Comparison of ENCODE assay signal across 20 cellular contexts in genomic region chr11:21105196-21105917, GRCh38.
"Had no signal": no experiment of that assay in that cellular context is flagged by ENCODE, and none has a peak within 500 bp of the region (broad histone marks: within the 10 kb centered on the region; RNA-seq: fewer than 3 reads in every experiment).

No MANE protein-coding gene starts in this region.

- H3K36me3 Mint-ChIP-seq: mesothelial cell of epicardium; stimulated activated effector memory CD8-positive, alpha-beta T cell treated with anti-CD3 and anti-CD28 coated beads, Interleukin-12 subunit alpha, Interleukin-12 subunit beta, amount 100 ng/mL, for 72 hours had no signal

- ATAC-seq: activated CD4-positive, alpha-beta T cell treated with anti-CD3 and anti-CD28 coated beads for 36 hours; activated naive CD4-positive, alpha-beta T cell treated with anti-CD3 and anti-CD28 coated beads, Interleukin-2, amount 50 U/mL, for 72 hours; left lobe of liver; natural killer cell treated with Interleukin-12 subunit alpha and Interleukin-12 subunit beta and Interleukin-15 and Interleukin-18, amount 100 ng/mL, for 72 hours; pancreas; stimulated activated effector memory CD8-positive, alpha-beta T cell treated with anti-CD3 and anti-CD28 coated beads, Interleukin-12 subunit alpha, Interleukin-12 subunit beta, amount 100 ng/mL, for 72 hours had no signal

- H3K4me1 ChIP-seq: esophagus squamous epithelium, pancreas, sigmoid colon, stomach, upper lobe of left lung had no signal

- FAIRE-seq: bronchial epithelial cell, kidney, pancreas had no signal

- H3K4me3 ChIP-seq: esophagus squamous epithelium, lung, pancreas, sigmoid colon, stomach, upper lobe of left lung had no signal

- DNase-seq: activated CD4-positive, alpha-beta T cell treated with anti-CD3 and anti-CD28 coated beads for 36 hours; activated CD4-positive, alpha-beta T cell treated with anti-CD3 and anti-CD28 coated beads, Interleukin-2, amount 50 U/mL, for 48 hours; activated gamma-delta T cell; cerebellar nuclear complex; cortex of kidney; esophagus squamous epithelium; kidney; pancreas; sigmoid colon; stimulated activated CD4-positive, alpha-beta T cell treated with anti-CD3 and anti-CD28 coated beads, Interleukin-4, amount 100 ng/mL, for 24 hours; stomach; upper lobe of left lung had no signal

- H3K4me3 Mint-ChIP-seq: activated CD4-positive, alpha-beta T cell treated with anti-CD3 and anti-CD28 coated beads for 36 hours; mesothelial cell of epicardium; natural killer cell treated with Interleukin-12 subunit alpha and Interleukin-12 subunit beta and Interleukin-15 and Interleukin-18, amount 100 ng/mL, for 72 hours; stimulated activated effector memory CD8-positive, alpha-beta T cell treated with anti-CD3 and anti-CD28 coated beads, Interleukin-12 subunit alpha, Interleukin-12 subunit beta, amount 100 ng/mL, for 72 hours had no signal

- H3K4me1 Mint-ChIP-seq: activated CD4-positive, alpha-beta T cell treated with anti-CD3 and anti-CD28 coated beads for 36 hours; mesothelial cell of epicardium; stimulated activated effector memory CD8-positive, alpha-beta T cell treated with anti-CD3 and anti-CD28 coated beads, Interleukin-12 subunit alpha, Interleukin-12 subunit beta, amount 100 ng/mL, for 72 hours had no signal

- H3K27me3 Mint-ChIP-seq: activated CD4-positive, alpha-beta T cell treated with anti-CD3 and anti-CD28 coated beads for 36 hours; natural killer cell treated with Interleukin-12 subunit alpha and Interleukin-12 subunit beta and Interleukin-15 and Interleukin-18, amount 100 ng/mL, for 72 hours had no signal

- H3K27me3 ChIP-seq: esophagus squamous epithelium, neutrophil, pancreas, sigmoid colon, stomach, upper lobe of left lung had no signal

- H3K9me3 ChIP-seq: neutrophil, pancreas, sigmoid colon, upper lobe of left lung had no signal

- H3K36me3 ChIP-seq: esophagus squamous epithelium, neutrophil, pancreas, sigmoid colon, stomach, upper lobe of left lung had no signal

- H3K27ac ChIP-seq: esophagus squamous epithelium, neutrophil, pancreas, sigmoid colon, stomach, upper lobe of left lung had no signal

- H3K27ac Mint-ChIP-seq: activated CD4-positive, alpha-beta T cell treated with anti-CD3 and anti-CD28 coated beads for 36 hours; activated naive CD4-positive, alpha-beta T cell treated with anti-CD3 and anti-CD28 coated beads, Interleukin-2, amount 50 U/mL, for 72 hours; mesothelial cell of epicardium; natural killer cell treated with Interleukin-12 subunit alpha and Interleukin-12 subunit beta and Interleukin-15 and Interleukin-18, amount 100 ng/mL, for 72 hours; stimulated activated effector memory CD8-positive, alpha-beta T cell treated with anti-CD3 and anti-CD28 coated beads, Interleukin-12 subunit alpha, Interleukin-12 subunit beta, amount 100 ng/mL, for 72 hours had no signal
